Comparison of ENCODE assay signal across 17 cellular contexts in genomic region chr3:28125342-28125741, GRCh38.
"Had no signal": no experiment of that assay in that cellular context is flagged by ENCODE, and none has a peak within 500 bp of the region (broad histone marks: within the 10 kb centered on the region; RNA-seq: fewer than 3 reads in every experiment).

No MANE protein-coding gene starts in this region.

- H3K36me3 Mint-ChIP-seq: activated naive CD8-positive, alpha-beta T cell treated with anti-CD3 and anti-CD28 coated beads for 36 hours; type B pancreatic cell had no signal

- H3K27ac ChIP-seq: cardiac muscle cell, esophagus squamous epithelium, testis, WERI-Rb-1 had no signal

- H3K27me3 Mint-ChIP-seq: activated naive CD8-positive, alpha-beta T cell treated with anti-CD3 and anti-CD28 coated beads for 36 hours; effector memory CD8-positive, alpha-beta T cell; progenitor cell of endocrine pancreas; type B pancreatic cell had no signal

- H3K4me3 ChIP-seq: cardiac muscle cell, esophagus squamous epithelium, testis had no signal

- H3K4me1 ChIP-seq: esophagus squamous epithelium, testis had no signal

- H3K27me3 ChIP-seq: cardiac muscle cell, esophagus squamous epithelium, testis had no signal

- H3K27ac Mint-ChIP-seq: activated naive CD8-positive, alpha-beta T cell treated with anti-CD3 and anti-CD28 coated beads for 36 hours; activated T-helper 1 cell treated with anti-CD3 and anti-CD28 coated beads, Interleukin-12 subunit alpha, Interleukin-12 subunit beta, Interleukin-2, Interleukin-4 antibody, amounts not matched to agents 30 ng/mL and 10 ng/mL and 1 ng/mL, durations not matched to agents 14 hours and 24 hours and 36 hours; effector memory CD8-positive, alpha-beta T cell; progenitor cell of endocrine pancreas; type B pancreatic cell had no signal

- DNase-seq: activated CD4-positive, alpha-beta T cell treated with anti-CD3 and anti-CD28 coated beads, Interleukin-2, amount 50 U/mL, for 48 hours; activated naive CD8-positive, alpha-beta T cell treated with anti-CD3 and anti-CD28 coated beads for 36 hours; activated T-cell treated with anti-CD3 and anti-CD28 coated beads for 4 hours; amygdala; dermis blood vessel endothelial cell; effector memory CD8-positive, alpha-beta T cell; esophagus squamous epithelium; hippocampal formation; islet precursor cell; midbrain; right cardiac atrium; testis; WERI-Rb-1 had no signal

- H3K9me3 ChIP-seq: esophagus squamous epithelium, testis had no signal

- H3K36me3 ChIP-seq: cardiac muscle cell, esophagus squamous epithelium, WERI-Rb-1 had no signal

- H3K4me3 Mint-ChIP-seq: activated naive CD8-positive, alpha-beta T cell treated with anti-CD3 and anti-CD28 coated beads for 36 hours; activated T-helper 1 cell treated with anti-CD3 and anti-CD28 coated beads, Interleukin-12 subunit alpha, Interleukin-12 subunit beta, Interleukin-2, Interleukin-4 antibody, amounts not matched to agents 30 ng/mL and 10 ng/mL and 1 ng/mL, durations not matched to agents 14 hours and 24 hours and 36 hours; effector memory CD8-positive, alpha-beta T cell; type B pancreatic cell had no signal

- H3K9me3 Mint-ChIP-seq: activated naive CD8-positive, alpha-beta T cell treated with anti-CD3 and anti-CD28 coated beads for 36 hours; activated T-helper 1 cell treated with anti-CD3 and anti-CD28 coated beads, Interleukin-12 subunit alpha, Interleukin-12 subunit beta, Interleukin-2, Interleukin-4 antibody, amounts not matched to agents 30 ng/mL and 10 ng/mL and 1 ng/mL, durations not matched to agents 14 hours and 24 hours and 36 hours; effector memory CD8-positive, alpha-beta T cell; type B pancreatic cell had no signal

- ATAC-seq: effector memory CD8-positive, alpha-beta T cell; right cardiac atrium had no signal
